Comparison of ENCODE assay signal across 18 cellular contexts in the genomic region with DNA sequence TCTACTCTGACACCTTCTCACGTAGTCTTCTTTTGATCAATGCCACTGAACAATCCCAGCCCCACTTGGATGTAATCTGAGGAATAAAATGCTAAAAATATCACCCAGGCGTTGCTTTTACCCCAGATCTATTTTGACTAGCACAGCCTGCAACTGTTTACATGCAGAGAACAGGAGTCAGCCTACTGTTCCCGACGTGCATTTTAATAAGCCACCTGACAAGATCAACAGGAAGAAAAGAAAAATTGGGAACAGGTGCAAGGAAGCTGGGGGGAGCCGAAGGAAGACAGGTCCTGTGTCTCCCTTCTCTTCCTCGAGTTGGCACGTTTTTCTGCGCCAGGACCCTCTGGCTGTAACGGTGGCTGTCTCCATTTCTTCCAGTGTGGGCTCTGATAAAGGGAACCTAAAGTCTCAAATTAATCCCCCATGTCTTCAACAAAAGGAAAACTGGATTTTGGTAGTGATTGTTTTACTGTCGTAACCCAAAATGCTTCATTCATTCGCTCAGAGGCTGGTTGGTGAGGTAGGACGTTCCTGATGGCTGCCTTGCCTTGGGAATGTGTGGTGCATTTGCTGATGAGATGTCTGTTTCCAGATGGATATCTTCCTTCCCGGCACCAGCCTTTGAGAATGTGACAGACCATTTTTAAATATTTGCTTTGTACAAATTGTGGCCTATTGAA.
A peak's percentile ranks its signal among the peaks of the same experiment; 100 is the strongest.
DNase-seq lines count a peak whose midpoint lies in the region; ATAC-seq and TF ChIP-seq lines count a peak whose summit lies in the region.
"Had no signal": no experiment of that assay in that cellular context is flagged by ENCODE, and none has a peak within 500 bp of the region (broad histone marks: within the 10 kb centered on the region; RNA-seq: fewer than 3 reads in every experiment).

No MANE protein-coding gene starts in this region.

- DNase-seq in DMS153 treated with DMSO at 0.1 percent for 48 hours (lab: John Stamatoyannopoulos, UW; ENCODE audit: unreplicated experiment) (peak; percentile 29), DMS153 (lab: John Stamatoyannopoulos, UW) (no peak), NCI-H748 (lab: John Stamatoyannopoulos, UW; ENCODE audit: unreplicated experiment) (peak; percentile 57), heart right ventricle (no peak), gastrocnemius medialis (peak; percentile 55 to 80)
- DNase-seq in effector CD4-positive, alpha-beta T cell = no peak
- DNase-seq: 8988T; activated T-cell treated with anti-CD3 and anti-CD28 coated beads, Interleukin-2, amount 50 U/mL, for 1 hour; EL; H7; NCI-H1694; occipital lobe; stimulated activated naive CD8-positive, alpha-beta T cell treated with anti-CD3 and anti-CD28 coated beads, Interleukin-15, Interleukin-2, amounts not matched to agents 100 U/mL and 50 U/mL, for 24 hours; T1000 had no signal

- H3K9me3 ChIP-seq in heart right ventricle (no peaks in the 10 kb centered on the region), gastrocnemius medialis (no peaks in the 10 kb centered on the region)
- H3K9me3 ChIP-seq: gastroesophageal sphincter had no signal

- H3K4me3 ChIP-seq in heart right ventricle = peak overlapping the region in 7 of 10 donors; percentile 9 to 26 (median 11)
- H3K4me3 ChIP-seq in gastrocnemius medialis = peak overlapping the region; percentile 43 to 53 (median 50)
- H3K4me3 ChIP-seq: gastroesophageal sphincter, K562 had no signal

- ATAC-seq in heart right ventricle = peak in 5 of 8 donors; percentile 40 to 80 (median 61)
- ATAC-seq in gastrocnemius medialis = peak; percentile 75 to 87
- no peak for ATAC-seq in HG02970 (IDR thresholded peaks at IDR 0.05; ENCODE audit: low FRiP score, unreplicated experiment)
- ATAC-seq in GM19023 (IDR thresholded peaks at IDR 0.05; ENCODE audit: unreplicated experiment) = no peak
- ATAC-seq: gastroesophageal sphincter; stimulated activated naive CD8-positive, alpha-beta T cell treated with anti-CD3 and anti-CD28 coated beads, Interleukin-15, Interleukin-2, amounts not matched to agents 100 U/mL and 50 U/mL, for 24 hours had no signal

- in situ Hi-C loops in gastrocnemius medialis (cut with MboI; ENCODE audit: low sequenced_read_pairs in 4 of 4) = no loop called here

- peak; percentile 46 to 94 for TF ChIP-seq POLR2A in gastrocnemius medialis (IDR thresholded peaks at IDR 0.05)

- H3K36me3 ChIP-seq in heart right ventricle (no peaks in the 10 kb centered on the region), gastrocnemius medialis (no peaks in the 10 kb centered on the region)
- H3K36me3 ChIP-seq: gastroesophageal sphincter had no signal

- intact Hi-C loops in heart right ventricle (cut with DNase I) (loop anchor here in 1 of 10 donors (5.0 kb wide), 1 partner anchor 38 kb away; no protein-coding TSS in a partner anchor), gastrocnemius medialis (cut with DNase I; ENCODE audit: low total_unique reads) (no loop called here)

- H3K4me1 ChIP-seq in heart right ventricle (peaks cover 12 to 93% (median 68%) of the 10 kb centered on the region in 9 donors), gastrocnemius medialis (peaks cover 72 to 93% of the 10 kb centered on the region in 2 donors)

- TF ChIP-seq CTCF in heart right ventricle (IDR thresholded peaks at IDR 0.05) = no peak
- no peak for TF ChIP-seq CTCF in gastrocnemius medialis (IDR thresholded peaks at IDR 0.05 in 4 of 5, conservative IDR thresholded peaks at IDR 0.05 in 1 of 5)

- H3K27me3 ChIP-seq in heart right ventricle = no peaks in the 10 kb centered on the region
- no peaks in the 10 kb centered on the region for H3K27me3 ChIP-seq in gastrocnemius medialis
- H3K27me3 ChIP-seq: gastroesophageal sphincter had no signal

- H3K27ac ChIP-seq in heart right ventricle (peak overlapping the region; percentile 12 to 86 (median 50)), gastrocnemius medialis (peak overlapping the region; percentile 88 to 96 (median 90))

- WGBS in heart right ventricle, 2 donors = 35 to 36% methylated on average over 13 of the region's 13 CpGs

Comparison
In these comparisons a context has a peak if more than half of its experiments do, and no peak if none do; other contexts are left out.
1. DNase-seq: peak in DMS153 treated with DMSO at 0.1 percent for 48 hours (single experiment), NCI-H748 (single experiment) and gastrocnemius medialis (2 of 2); none in DMS153 (single experiment), heart right ventricle (0 of 2) and effector CD4-positive, alpha-beta T cell (single experiment).
2. ATAC-seq: peak in heart right ventricle (5 of 8) and gastrocnemius medialis (2 of 2); none in HG02970 (single experiment) and GM19023 (single experiment).